In genomic region chr17:60171753-60172079, GRCh38 we compare ENCODE assay signal across 22 cellular contexts. TPM values are rescaled to one million over a fixed set of nuclear protein-coding genes. Genes with fewer than 3 reads are reported as not detected.
DNase-seq lines count a peak whose midpoint lies in the region; ATAC-seq and TF ChIP-seq lines count a peak whose summit lies in the region.
"Had no signal": no experiment of that assay in that cellular context is flagged by ENCODE, and none has a peak within 500 bp of the region (broad histone marks: within the 10 kb centered on the region; RNA-seq: fewer than 3 reads in every experiment).

No MANE protein-coding gene starts in this region.

- H3K4me1 ChIP-seq in neuronal stem cell (ENCODE audit: control insufficient read depth in 2 of 2, insufficient read depth in 1 of 2, low read depth in 1 of 2, low read length in 2 of 2) (peaks cover 9 to 13% of the 10 kb centered on the region in 2 donors), neural progenitor cell (peaks cover 16% of the 10 kb centered on the region)
- H3K4me1 ChIP-seq: SJCRH30 had no signal

- H3K9me3 ChIP-seq in neuronal stem cell (replicated peaks in 1 of 2; ENCODE audit: control insufficient read depth in 2 of 2, insufficient read depth in 1 of 2, low read depth in 1 of 2, low read length in 2 of 2) (no peaks in the 10 kb centered on the region), neural progenitor cell (ENCODE audit: low read depth) (no peaks in the 10 kb centered on the region)
- H3K9me3 ChIP-seq: BLaER1, Peyer's patch, SJCRH30 had no signal

- no peak for ATAC-seq in natural killer cell
- ATAC-seq: CD8-positive, alpha-beta T cell had no signal

- no peak overlapping the region for H3K4me3 ChIP-seq in dorsolateral prefrontal cortex
- no peak overlapping the region for H3K4me3 ChIP-seq in neuronal stem cell (ENCODE audit: low read length in 2 of 2)
- no peak overlapping the region for H3K4me3 ChIP-seq in neural progenitor cell
- H3K4me3 ChIP-seq: BLaER1, Peyer's patch, SJCRH30 had no signal

- H3K9me3 Mint-ChIP-seq in type B pancreatic cell: no peaks in the 10 kb centered on the region
- no peaks in the 10 kb centered on the region for H3K9me3 Mint-ChIP-seq in neural progenitor cell
- no peaks in the 10 kb centered on the region for H3K9me3 Mint-ChIP-seq in natural killer cell
- H3K9me3 Mint-ChIP-seq: CD8-positive, alpha-beta T cell had no signal

- H3K4ac ChIP-seq in neuronal stem cell (ENCODE audit: low read length): no peak overlapping the region

- peak overlapping the region; percentile 29 for H2BK5ac ChIP-seq in neuronal stem cell (ENCODE audit: low read length)

- TF ChIP-seq CTCF in dorsolateral prefrontal cortex (IDR thresholded peaks at IDR 0.05 in 54 of 56, conservative IDR thresholded peaks at IDR 0.05 in 2 of 56; ENCODE audit: low read depth in 1 of 56, partially characterized antibody in 56 of 56) (no peak), type B pancreatic cell (conservative IDR thresholded peaks at IDR 0.05) (no peak), neural progenitor cell (IDR thresholded peaks at IDR 0.05) (no peak), natural killer cell (IDR thresholded peaks at IDR 0.05) (no peak)

- no peak overlapping the region for H3K18ac ChIP-seq in neuronal stem cell (ENCODE audit: low read length)

- no peaks in the 10 kb centered on the region for H3K79me1 ChIP-seq in neuronal stem cell (ENCODE audit: low read depth, low read length)

- peaks cover 4% of the 10 kb centered on the region for H3K27me3 Mint-ChIP-seq in type B pancreatic cell
- peaks cover 2% of the 10 kb centered on the region for H3K27me3 Mint-ChIP-seq in neural progenitor cell (ENCODE audit: insufficient read depth, low read depth)
- peaks cover 0 to 5% of the 10 kb centered on the region in 2 donors for H3K27me3 Mint-ChIP-seq in natural killer cell (ENCODE audit: low read depth in 2 of 2)

- H3K79me2 ChIP-seq in neural progenitor cell (ENCODE audit: low read depth): no peaks in the 10 kb centered on the region

- no peaks in the 10 kb centered on the region for H4K20me1 ChIP-seq in neural progenitor cell (ENCODE audit: low read depth)
- H4K20me1 ChIP-seq: BLaER1 had no signal

- H3K23ac ChIP-seq in neuronal stem cell (ENCODE audit: low read depth, low read length, poor library complexity): no peak overlapping the region

- H2BK15ac ChIP-seq in neuronal stem cell (ENCODE audit: low read length): peak overlapping the region; percentile 47

- H3F3A ChIP-seq in neural progenitor cell (ENCODE audit: low read depth): peaks cover 20% of the 10 kb centered on the region

- H3K4me3 Mint-ChIP-seq in type B pancreatic cell (no peak overlapping the region), neural progenitor cell (no peak overlapping the region), natural killer cell (no peak overlapping the region)
- H3K4me3 Mint-ChIP-seq: CD8-positive, alpha-beta T cell had no signal

- H2AK5ac ChIP-seq in neuronal stem cell (ENCODE audit: low read depth, low read length): peak overlapping the region; percentile 50

- H3K27ac Mint-ChIP-seq in type B pancreatic cell: no peak overlapping the region
- no peak overlapping the region for H3K27ac Mint-ChIP-seq in neural progenitor cell
- H3K27ac Mint-ChIP-seq in natural killer cell: no peak overlapping the region
- H3K27ac Mint-ChIP-seq: CD8-positive, alpha-beta T cell had no signal

- no peak overlapping the region for H2AFZ ChIP-seq in neuronal stem cell (ENCODE audit: low read length)
- no peak overlapping the region for H2AFZ ChIP-seq in neural progenitor cell (replicated peaks)

- no peak overlapping the region for H4K8ac ChIP-seq in neuronal stem cell (ENCODE audit: low read depth, low read length)

- H3K27ac ChIP-seq in dorsolateral prefrontal cortex (peak overlapping the region in 57 of 59 donors; percentile 39 to 94 (median 85)), neuronal stem cell (replicated peaks; ENCODE audit: low read length) (no peak overlapping the region), neural progenitor cell (no peak overlapping the region)
- H3K27ac ChIP-seq: 22Rv1, BLaER1, SJCRH30 had no signal

- H2BK12ac ChIP-seq in neuronal stem cell (ENCODE audit: low read length): no peak overlapping the region

- peaks cover 1 to 2% of the 10 kb centered on the region in 2 donors for H3K36me3 ChIP-seq in neuronal stem cell (replicated peaks in 1 of 2; ENCODE audit: control insufficient read depth in 2 of 2, insufficient read depth in 2 of 2, low read length in 2 of 2)
- no peaks in the 10 kb centered on the region for H3K36me3 ChIP-seq in neural progenitor cell
- H3K36me3 ChIP-seq: BLaER1, SJCRH30 had no signal

- H3K36me3 Mint-ChIP-seq in type B pancreatic cell (peaks cover 8% of the 10 kb centered on the region), neural progenitor cell (peaks cover 5% of the 10 kb centered on the region), natural killer cell (no peaks in the 10 kb centered on the region)

- H3K9ac ChIP-seq in neuronal stem cell (ENCODE audit: low read depth, low read length, poor library complexity): no peak overlapping the region
- no peak overlapping the region for H3K9ac ChIP-seq in neural progenitor cell
- H3K9ac ChIP-seq: BLaER1 had no signal

- peaks cover 8% of the 10 kb centered on the region for H3K4me1 Mint-ChIP-seq in type B pancreatic cell (ENCODE audit: unreplicated experiment)
- H3K4me1 Mint-ChIP-seq in neural progenitor cell: peaks cover 20% of the 10 kb centered on the region
- H3K4me1 Mint-ChIP-seq in natural killer cell: peaks cover 9 to 17% of the 10 kb centered on the region in 2 donors

- no CpG with 5 or more reads among the region's 8 CpGs for WGBS in neuronal stem cell (ENCODE audit: extremely low coverage in 2 of 2, insufficient read length in 2 of 2, insufficient replicate concordance in 1 of 2), 2 donors

- no peaks in the 10 kb centered on the region for H3K27me3 ChIP-seq in dorsolateral prefrontal cortex
- no peaks in the 10 kb centered on the region for H3K27me3 ChIP-seq in neuronal stem cell (ENCODE audit: control insufficient read depth in 3 of 3, insufficient read depth in 3 of 3, low read depth in 1 of 3, low read length in 3 of 3)
- no peaks in the 10 kb centered on the region for H3K27me3 ChIP-seq in neural progenitor cell
- H3K27me3 ChIP-seq: BLaER1, Peyer's patch, SJCRH30 had no signal

- H3K14ac ChIP-seq in neuronal stem cell (ENCODE audit: low read length): no peak overlapping the region

- H4K91ac ChIP-seq in neuronal stem cell (ENCODE audit: low read depth, low read length, poor library complexity): no peak overlapping the region

- no peak overlapping the region for H2BK120ac ChIP-seq in neuronal stem cell (ENCODE audit: low read depth, low read length)

- peak; percentile 42 for DNase-seq in NCI-H146 (lab: John Stamatoyannopoulos, UW)
- DNase-seq in NCI-H146 treated with DMSO at 0.1 percent for 48 hours (lab: John Stamatoyannopoulos, UW; ENCODE audit: unreplicated experiment): no peak
- DNase-seq in dorsolateral prefrontal cortex: no peak
- DNase-seq in neuronal stem cell (ENCODE audit: low spot score): no peak
- peak; percentile 50 for DNase-seq in type B pancreatic cell (ENCODE audit: extremely low spot score, unreplicated experiment)
- DNase-seq in neural progenitor cell (ENCODE audit: low spot score): no peak
- no peak for DNase-seq in natural killer cell
- DNase-seq in nucleus accumbens (lab: John Stamatoyannopoulos, UW): no peak
- DNase-seq: ACHN; CD8-positive, alpha-beta T cell; GOT3; NCI-H1436; NCI-H226; NCI-H524 treated with DMSO at 0.1 percent for 48 hours; NCI-H82; SJCRH30 had no signal

- intact Hi-C loops in dorsolateral prefrontal cortex (cut with DNase I): loop anchor here in 1 of 2 donors (2.0 kb wide), 1 partner anchor 29 kb away; no protein-coding TSS in a partner anchor
- intact Hi-C loops in natural killer cell (cut with micrococcal nuclease): no loop called here

- H3K4me2 ChIP-seq in neuronal stem cell (ENCODE audit: insufficient read depth, low read length, poor library complexity, severe bottlenecking) (no peak overlapping the region), neural progenitor cell (no peak overlapping the region)
- H3K4me2 ChIP-seq: BLaER1 had no signal

RNA-seq across cellular contexts. Expression of gene CA4, which starts 21.9 kb away (rescaled TPM):
- total RNA-seq in dorsolateral prefrontal cortex: 10 to 100 TPM in 117 of 120 experiments, 1 to 10 TPM in 3; 2.1 to 56.7 (median 22.2) TPM
- 24.1 TPM for polyA plus RNA-seq in neuronal stem cell (2013, experiment 1 of 2)
- 21.4 TPM for polyA plus RNA-seq in neuronal stem cell (2013, experiment 2 of 2)
- 11.4 and 21.1 TPM in 2 replicates for total RNA-seq in type B pancreatic cell (ENCODE audit: low replicate concordance)
- total RNA-seq in neural progenitor cell (ENCODE audit: low replicate concordance): 14.1 TPM in 2 replicates
- total RNA-seq in natural killer cell: 1 to 10 TPM in 1 of 3 donors, not detected in 2; 1.3 TPM
- total RNA-seq: CD8-positive, alpha-beta T cell; Daoy; LHCN-M2; OCI-LY7; SJCRH30 had no signal

Comparison
In these comparisons a context has a peak if more than half of its experiments do, and no peak if none do; other contexts are left out.
1. DNase-seq: peak in NCI-H146 (single experiment) and type B pancreatic cell (single experiment); none in NCI-H146 treated with DMSO at 0.1 percent for 48 hours (single experiment), dorsolateral prefrontal cortex (0 of 10), neuronal stem cell (single experiment), neural progenitor cell (single experiment), natural killer cell (single experiment) and nucleus accumbens (0 of 56).
2. H3K27ac ChIP-seq: peak in dorsolateral prefrontal cortex (57 of 59); none in neuronal stem cell (single experiment) and neural progenitor cell (single experiment).